ENCODE assay signal across 8 cellular contexts in genomic region chr10:114767589-114768393, GRCh38. TPM values are rescaled to one million over a fixed set of nuclear protein-coding genes. Genes with fewer than 3 reads are reported as not detected.
DNase-seq lines count a peak whose midpoint lies in the region; ATAC-seq and TF ChIP-seq lines count a peak whose summit lies in the region.

No MANE protein-coding gene starts in this region.

- H3K4me3 ChIP-seq in GM08714 (ENCODE audit: low read length) (peak overlapping the region; percentile 43), LNCaP clone FGC (ENCODE audit: low read depth, low read length) (peak overlapping the region; percentile 52)

- H3K4me1 Mint-ChIP-seq in brain (peaks cover 10% of the 10 kb centered on the region), immature natural killer cell (peaks cover 11 to 20% of the 10 kb centered on the region in 2 donors)

- H3K27me3 Mint-ChIP-seq in brain (peaks cover 71% of the 10 kb centered on the region), immature natural killer cell (ENCODE audit: low read depth in 3 of 3) (peaks cover 3 to 19% (median 16%) of the 10 kb centered on the region in 3 donors)

- peaks cover 0 to 3% (median 0%) of the 10 kb centered on the region in 5 experiments for H3K9me3 Mint-ChIP-seq in brain
- no peaks in the 10 kb centered on the region for H3K9me3 Mint-ChIP-seq in immature natural killer cell

- H3K4me3 Mint-ChIP-seq in brain (peak overlapping the region; percentile 89 to 96 (median 95)), immature natural killer cell (peak overlapping the region; percentile 65 to 80 (median 73))

- TF ChIP-seq CTCF in LNCaP clone FGC (IDR thresholded peaks at IDR 0.05; ENCODE audit: control insufficient read depth, extremely low read depth, insufficient read depth) (peak; percentile 20; the same call in 1 of the 2 replicates), brain (conservative IDR thresholded peaks at IDR 0.05) (no peak)

- DNase-seq in LNCaP clone FGC (ENCODE audit: low read depth) (no peak), immature natural killer cell (peak; percentile 4 to 6 (median 5)), RKO (ENCODE audit: low spot score) (no peak)
- peak; percentile 8 for DNase-seq in stimulated activated CD4-positive, alpha-beta T cell treated with anti-CD3 and anti-CD28 coated beads, Interleukin-4, amount 100 ng/mL, for 24 hours

- H3K27ac Mint-ChIP-seq in brain = peak overlapping the region; percentile 79 to 93 (median 88)
- H3K27ac Mint-ChIP-seq in immature natural killer cell = no peak overlapping the region

- H3K36me3 Mint-ChIP-seq in brain (no peaks in the 10 kb centered on the region), immature natural killer cell (no peaks in the 10 kb centered on the region)

- no peak for ATAC-seq in GM21528 (IDR thresholded peaks at IDR 0.05; ENCODE audit: low FRiP score, unreplicated experiment)
- ATAC-seq in HG02763 (IDR thresholded peaks at IDR 0.05; ENCODE audit: unreplicated experiment) = no peak

RNA-seq across cellular contexts. Expression of gene FHIP2A, which starts 53.8 kb away (rescaled TPM):
- polyA plus RNA-seq in brain (ENCODE audit: insufficient read depth, low read depth, low replicate concordance) (4.1 TPM), immature natural killer cell (10 to 100 TPM; 10.4 to 18.4 (median 10.5) TPM)

Comparison
In these comparisons a context has a peak if more than half of its experiments do, and no peak if none do; other contexts are left out.
1. DNase-seq: peak in immature natural killer cell (3 of 3) and stimulated activated CD4-positive, alpha-beta T cell treated with anti-CD3 and anti-CD28 coated beads, Interleukin-4, amount 100 ng/mL, for 24 hours (single experiment); none in LNCaP clone FGC (single experiment) and RKO (single experiment).
2. H3K27ac Mint-ChIP-seq: peak in brain (5 of 5); none in immature natural killer cell (0 of 6).